ENCODE assay signal across 1 cellular context in genomic region chr15:40290540-40291087, GRCh38.
TF ChIP-seq lines count a peak whose summit lies in the region.

No MANE protein-coding gene starts in this region.

TF ChIP-seq in HCT116, 20 proteins besides CTCF, POLR2A, EP300 and RAD21 (continued from another document):
- TF ChIP-seq REST (IDR thresholded peaks at IDR 0.05; ENCODE audit: low read depth) = no peak
